Comparison of ENCODE assay signal across 1 cellular context in genomic region chr19:1412995-1413889, GRCh38.
TF ChIP-seq lines count a peak whose summit lies in the region.

No MANE protein-coding gene starts in this region.

TF ChIP-seq in GM12878, 131 proteins besides CTCF, POLR2A, EP300 and RAD21:
- TF ChIP-seq PAX5 (IDR thresholded peaks at IDR 0.05; ENCODE audit: borderline replicate concordance, low read depth, low read length) = no peak
- no peak for TF ChIP-seq ZNF24 (IDR thresholded peaks at IDR 0.05)
- TF ChIP-seq BMI1 (IDR thresholded peaks at IDR 0.05; ENCODE audit: borderline replicate concordance) = no peak
- no peak for TF ChIP-seq CBFB (IDR thresholded peaks at IDR 0.05; ENCODE audit: low read depth)
- TF ChIP-seq GATAD2B (conservative IDR thresholded peaks at IDR 0.05; ENCODE audit: low read depth) = no peak
- TF ChIP-seq, protein P1, sequence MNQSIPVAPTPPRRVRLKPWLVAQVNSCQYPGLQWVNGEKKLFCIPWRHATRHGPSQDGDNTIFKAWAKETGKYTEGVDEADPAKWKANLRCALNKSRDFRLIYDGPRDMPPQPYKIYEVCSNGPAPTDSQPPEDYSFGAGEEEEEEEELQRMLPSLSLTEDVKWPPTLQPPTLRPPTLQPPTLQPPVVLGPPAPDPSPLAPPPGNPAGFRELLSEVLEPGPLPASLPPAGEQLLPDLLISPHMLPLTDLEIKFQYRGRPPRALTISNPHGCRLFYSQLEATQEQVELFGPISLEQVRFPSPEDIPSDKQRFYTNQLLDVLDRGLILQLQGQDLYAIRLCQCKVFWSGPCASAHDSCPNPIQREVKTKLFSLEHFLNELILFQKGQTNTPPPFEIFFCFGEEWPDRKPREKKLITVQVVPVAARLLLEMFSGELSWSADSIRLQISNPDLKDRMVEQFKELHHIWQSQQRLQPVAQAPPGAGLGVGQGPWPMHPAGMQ (IDR thresholded peaks at IDR 0.05; ENCODE audit: borderline replicate concordance) = no peak
